21 cellular contexts compared by ENCODE assay signal in genomic region chr3:175980731-175981130, GRCh38.
"Had no signal": no experiment of that assay in that cellular context is flagged by ENCODE, and none has a peak within 500 bp of the region (broad histone marks: within the 10 kb centered on the region; RNA-seq: fewer than 3 reads in every experiment).

No MANE protein-coding gene starts in this region.

- H3K36me3 Mint-ChIP-seq: activated naive CD8-positive, alpha-beta T cell had no signal

- H3K36me3 ChIP-seq: right lobe of liver, upper lobe of left lung had no signal

- DNase-seq: activated B cell treated with CpG ODN at 0.5 μM for 24 hours; activated CD4-positive, alpha-beta T cell treated with anti-CD3 and anti-CD28 coated beads, Interleukin-2, amount 10 ng/mL, durations not matched to agents 24 days and 14 days; activated CD8-positive, alpha-beta memory T cell treated with anti-CD3 and anti-CD28 coated beads, Interleukin-2, amount 50 U/mL, for 4 hours; activated CD8-positive, alpha-beta T cell treated with anti-CD3 and anti-CD28 coated beads, Interleukin-2, amount 10 ng/mL, durations not matched to agents 7 days and 5 days; activated gamma-delta T cell; activated T-cell treated with anti-CD3 and anti-CD28 coated beads, Interleukin-2, amount 50 U/mL, for 72 hours; effector memory CD8-positive, alpha-beta T cell; foreskin keratinocyte; glutamatergic neuron; hypothalamus; kidney glomerular epithelial cell; nephron progenitor cell; occipital lobe; right lobe of liver; stimulated activated naive CD8-positive, alpha-beta T cell treated with anti-CD3 and anti-CD28 coated beads, Interleukin-15, amount 100 ng/mL, for 72 hours; testis had no signal

- H3K4me1 ChIP-seq: foreskin keratinocyte, right lobe of liver, testis, upper lobe of left lung had no signal

- H3K4me3 ChIP-seq: right lobe of liver, testis, upper lobe of left lung had no signal

- H3K4me1 Mint-ChIP-seq: activated B cell treated with CpG ODN at 0.5 μM for 24 hours; activated CD4-positive, alpha-beta T cell treated with anti-CD3 and anti-CD28 coated beads, Interleukin-2, amount 10 ng/mL, durations not matched to agents 24 days and 14 days; nephron progenitor cell; stimulated activated naive CD8-positive, alpha-beta T cell treated with anti-CD3 and anti-CD28 coated beads, Interleukin-15, amount 100 ng/mL, for 72 hours had no signal

- H3K27me3 ChIP-seq: foreskin keratinocyte, right lobe of liver, testis, upper lobe of left lung had no signal

- ATAC-seq: activated CD8-positive, alpha-beta T cell treated with anti-CD3 and anti-CD28 coated beads, Interleukin-2, amount 10 ng/mL, durations not matched to agents 7 days and 5 days; activated T-cell treated with anti-CD3 and anti-CD28 coated beads, Interleukin-2, amount 50 U/mL, for 72 hours; effector memory CD8-positive, alpha-beta T cell; foreskin keratinocyte; right lobe of liver; stimulated activated naive CD8-positive, alpha-beta T cell treated with anti-CD3 and anti-CD28 coated beads, Interleukin-15, amount 100 ng/mL, for 72 hours had no signal

- H3K4me3 Mint-ChIP-seq: activated B cell treated with CpG ODN at 0.5 μM for 24 hours; activated CD4-positive, alpha-beta T cell treated with anti-CD3 and anti-CD28 coated beads, Interleukin-2, amount 10 ng/mL, durations not matched to agents 24 days and 14 days; activated CD8-positive, alpha-beta T cell treated with anti-CD3 and anti-CD28 coated beads, Interleukin-2, amount 10 ng/mL, durations not matched to agents 7 days and 5 days; activated naive CD8-positive, alpha-beta T cell; activated T-cell treated with anti-CD3 and anti-CD28 coated beads, Interleukin-2, amount 50 U/mL, for 72 hours; dendritic cell treated with granulocyte-macrophage colony-stimulating factor and Interleukin-4, amounts not matched to agents 40 ng/mL and 50 ng/mL, for 4 days; effector memory CD8-positive, alpha-beta T cell; nephron progenitor cell; stimulated activated naive CD8-positive, alpha-beta T cell treated with anti-CD3 and anti-CD28 coated beads, Interleukin-15, amount 100 ng/mL, for 72 hours; T-helper 2 cell treated with Interferon-gamma antibody and Interleukin-4, amounts not matched to agents 5 μg/mL and 100 μg/mL, for 36 hours had no signal

- H3K27ac Mint-ChIP-seq: activated B cell treated with CpG ODN at 0.5 μM for 24 hours; activated CD4-positive, alpha-beta T cell treated with anti-CD3 and anti-CD28 coated beads, Interleukin-2, amount 10 ng/mL, durations not matched to agents 24 days and 14 days; activated CD8-positive, alpha-beta T cell treated with anti-CD3 and anti-CD28 coated beads, Interleukin-2, amount 10 ng/mL, durations not matched to agents 7 days and 5 days; activated naive CD8-positive, alpha-beta T cell; activated T-cell treated with anti-CD3 and anti-CD28 coated beads, Interleukin-2, amount 50 U/mL, for 72 hours; dendritic cell treated with granulocyte-macrophage colony-stimulating factor and Interleukin-4, amounts not matched to agents 40 ng/mL and 50 ng/mL, for 4 days; effector memory CD8-positive, alpha-beta T cell; nephron progenitor cell; stimulated activated naive CD8-positive, alpha-beta T cell treated with anti-CD3 and anti-CD28 coated beads, Interleukin-15, amount 100 ng/mL, for 72 hours; T-helper 2 cell treated with Interferon-gamma antibody and Interleukin-4, amounts not matched to agents 5 μg/mL and 100 μg/mL, for 36 hours had no signal

- H3K27ac ChIP-seq: epithelial cell of prostate, foreskin keratinocyte, right lobe of liver, testis, upper lobe of left lung had no signal

- H3K27me3 Mint-ChIP-seq: activated B cell treated with CpG ODN at 0.5 μM for 24 hours; activated CD4-positive, alpha-beta T cell treated with anti-CD3 and anti-CD28 coated beads, Interleukin-2, amount 10 ng/mL, durations not matched to agents 24 days and 14 days; activated naive CD8-positive, alpha-beta T cell; dendritic cell treated with granulocyte-macrophage colony-stimulating factor and Interleukin-4, amounts not matched to agents 40 ng/mL and 50 ng/mL, for 4 days; effector memory CD8-positive, alpha-beta T cell; stimulated activated naive CD8-positive, alpha-beta T cell treated with anti-CD3 and anti-CD28 coated beads, Interleukin-15, amount 100 ng/mL, for 72 hours had no signal

- H3K9me3 ChIP-seq: right lobe of liver, testis, upper lobe of left lung had no signal
